Comparison of ENCODE assay signal across 37 cellular contexts in genomic region chrX:23849241-23849640, GRCh38. TPM values are rescaled to one million over a fixed set of nuclear protein-coding genes. Genes with fewer than 3 reads are reported as not detected.
"Had no signal": no experiment of that assay in that cellular context is flagged by ENCODE, and none has a peak within 500 bp of the region (broad histone marks: within the 10 kb centered on the region; RNA-seq: fewer than 3 reads in every experiment).

No MANE protein-coding gene starts in this region.

- H3K4me3 ChIP-seq: MG63 had no signal

- H3K27me3 ChIP-seq: MG63 had no signal

- H3K9me3 ChIP-seq: MG63 had no signal

- H3K9ac ChIP-seq: KMS-11 had no signal

- H3K36me3 ChIP-seq: MG63 had no signal

- H3K4me2 ChIP-seq: KMS-11 had no signal

- H3K27ac ChIP-seq: KMS-11 had no signal

- DNase-seq: Karpas-422, Kasumi-1, MG63, MM.1S, MV-4-11, NCI-H1048, NCI-H1092, NCI-H1092 treated with DMSO at 0.1 percent for 48 hours, NCI-H1105, NCI-H1105 treated with DMSO at 0.1 percent for 48 hours, NCI-H1417, NCI-H1417 treated with DMSO at 0.1 percent for 48 hours, NCI-H1436, NCI-H1436 treated with DMSO at 0.1 percent for 48 hours, NCI-H146, NCI-H1694, NCI-H1694 treated with DMSO at 0.1 percent for 48 hours, NCI-H187, NCI-H187 treated with DMSO at 0.1 percent for 48 hours, NCI-H1930, NCI-H2029, NCI-H2029 treated with DMSO at 0.1 percent for 48 hours, NCI-H2081, NCI-H2081 treated with DMSO at 0.1 percent for 48 hours, NCI-H2107, NCI-H2171, NCI-H2171 treated with DMSO at 0.1 percent for 48 hours, NCI-H2227 treated with DMSO at 0.1 percent for 48 hours, NCI-H226, NCI-H345, NCI-H446, NCI-H446 treated with DMSO at 0.1 percent for 48 hours, NCI-H510A, NCI-H510A treated with DMSO at 0.1 percent for 48 hours, NCI-H524 had no signal

RNA-seq across cellular contexts. Expression of gene CXorf58, which starts 58.6 kb away (rescaled TPM):
- total RNA-seq: MCF 10A had no signal
